In genomic region chr9:36937951-36938350, GRCh38 we compare ENCODE assay signal across 24 cellular contexts.
"Had no signal": no experiment of that assay in that cellular context is flagged by ENCODE, and none has a peak within 500 bp of the region (broad histone marks: within the 10 kb centered on the region; RNA-seq: fewer than 3 reads in every experiment).

No MANE protein-coding gene starts in this region.

- H3K4me1 ChIP-seq: colonic mucosa, foreskin keratinocyte, lower lobe of right lung, parathyroid adenoma, right lobe of liver, tibial artery had no signal

- FAIRE-seq: urothelium cell line had no signal

- H2AFZ ChIP-seq: parathyroid adenoma had no signal

- H3K27ac Mint-ChIP-seq: activated naive CD4-positive, alpha-beta T cell treated with anti-CD3 and anti-CD28 coated beads, Interleukin-2, amount 10 ng/mL, durations not matched to agents 7 days and 5 days; activated naive CD8-positive, alpha-beta T cell treated with anti-CD3 and anti-CD28 coated beads, Interleukin-2, amount 50 U/mL, for 24 hours; endodermal cell; nephron had no signal

- H3K36me3 ChIP-seq: brain microvascular endothelial cell, colonic mucosa, lower lobe of right lung, right lobe of liver, tibial artery had no signal

- H3K9me3 ChIP-seq: colonic mucosa, lower lobe of right lung, right lobe of liver, tibial artery had no signal

- H3K4me3 ChIP-seq: colonic mucosa, lower lobe of right lung, right lobe of liver, tibial artery had no signal

- H3K79me2 ChIP-seq: parathyroid adenoma had no signal

- H3K9ac ChIP-seq: parathyroid adenoma had no signal

- H3K27ac ChIP-seq: brain microvascular endothelial cell, colonic mucosa, foreskin keratinocyte, lower lobe of right lung, parathyroid adenoma, right lobe of liver, tibial artery had no signal

- DNase-seq: activated CD4-positive, alpha-beta T cell treated with anti-CD3 and anti-CD28 coated beads, Interleukin-2, amount 50 U/mL, for 1 hour; activated CD4-positive, CD25-positive, alpha-beta regulatory T cell treated with anti-CD3 and anti-CD28 coated beads, Interleukin-2, amount 50 U/mL, for 72 hours; activated CD8-positive, alpha-beta memory T cell treated with anti-CD3 and anti-CD28 coated beads, Interleukin-2, amount 50 U/mL, for 4 hours; activated effector memory CD4-positive, alpha-beta T cell treated with Interleukin-2 at 50 U/mL for 16 hours; activated naive CD4-positive, alpha-beta T cell treated with anti-CD3 and anti-CD28 coated beads, Interleukin-2, amount 10 ng/mL, durations not matched to agents 7 days and 5 days; activated naive CD8-positive, alpha-beta T cell treated with anti-CD3 and anti-CD28 coated beads, Interleukin-2, amount 50 U/mL, for 24 hours; activated T-cell treated with anti-CD3 and anti-CD28 coated beads, Interleukin-2, amount 50 U/mL, for 48 hours; aorta; brain microvascular endothelial cell; colonic mucosa; foreskin keratinocyte; glutamatergic neuron; hippocampal formation; lower lobe of right lung; right lobe of liver; stimulated activated CD4-positive, alpha-beta T cell treated with anti-CD3 and anti-CD28 coated beads, Interleukin-4, amount 100 ng/mL, for 4 hours; stimulated activated naive CD4-positive, alpha-beta T cell; substantia nigra; tibial artery had no signal

- H3K36me3 Mint-ChIP-seq: activated naive CD4-positive, alpha-beta T cell treated with anti-CD3 and anti-CD28 coated beads, Interleukin-2, amount 10 ng/mL, durations not matched to agents 7 days and 5 days had no signal

- H3K9me3 Mint-ChIP-seq: activated naive CD4-positive, alpha-beta T cell treated with anti-CD3 and anti-CD28 coated beads, Interleukin-2, amount 10 ng/mL, durations not matched to agents 7 days and 5 days; activated naive CD8-positive, alpha-beta T cell treated with anti-CD3 and anti-CD28 coated beads, Interleukin-2, amount 50 U/mL, for 24 hours; central memory CD8-positive, alpha-beta T cell; endodermal cell had no signal

- H3K27me3 ChIP-seq: colonic mucosa, foreskin keratinocyte, right lobe of liver had no signal

- H3K4me1 Mint-ChIP-seq: activated naive CD4-positive, alpha-beta T cell treated with anti-CD3 and anti-CD28 coated beads, Interleukin-2, amount 10 ng/mL, durations not matched to agents 7 days and 5 days; central memory CD8-positive, alpha-beta T cell; nephron had no signal

- ATAC-seq: activated naive CD8-positive, alpha-beta T cell treated with anti-CD3 and anti-CD28 coated beads, Interleukin-2, amount 50 U/mL, for 24 hours; foreskin keratinocyte; lower lobe of right lung; right lobe of liver had no signal

- H3K4me3 Mint-ChIP-seq: activated naive CD4-positive, alpha-beta T cell treated with anti-CD3 and anti-CD28 coated beads, Interleukin-2, amount 10 ng/mL, durations not matched to agents 7 days and 5 days; activated naive CD8-positive, alpha-beta T cell treated with anti-CD3 and anti-CD28 coated beads, Interleukin-2, amount 50 U/mL, for 24 hours; central memory CD8-positive, alpha-beta T cell; endodermal cell; nephron had no signal
